Comparison of ENCODE assay signal across 16 cellular contexts in the genomic region with DNA sequence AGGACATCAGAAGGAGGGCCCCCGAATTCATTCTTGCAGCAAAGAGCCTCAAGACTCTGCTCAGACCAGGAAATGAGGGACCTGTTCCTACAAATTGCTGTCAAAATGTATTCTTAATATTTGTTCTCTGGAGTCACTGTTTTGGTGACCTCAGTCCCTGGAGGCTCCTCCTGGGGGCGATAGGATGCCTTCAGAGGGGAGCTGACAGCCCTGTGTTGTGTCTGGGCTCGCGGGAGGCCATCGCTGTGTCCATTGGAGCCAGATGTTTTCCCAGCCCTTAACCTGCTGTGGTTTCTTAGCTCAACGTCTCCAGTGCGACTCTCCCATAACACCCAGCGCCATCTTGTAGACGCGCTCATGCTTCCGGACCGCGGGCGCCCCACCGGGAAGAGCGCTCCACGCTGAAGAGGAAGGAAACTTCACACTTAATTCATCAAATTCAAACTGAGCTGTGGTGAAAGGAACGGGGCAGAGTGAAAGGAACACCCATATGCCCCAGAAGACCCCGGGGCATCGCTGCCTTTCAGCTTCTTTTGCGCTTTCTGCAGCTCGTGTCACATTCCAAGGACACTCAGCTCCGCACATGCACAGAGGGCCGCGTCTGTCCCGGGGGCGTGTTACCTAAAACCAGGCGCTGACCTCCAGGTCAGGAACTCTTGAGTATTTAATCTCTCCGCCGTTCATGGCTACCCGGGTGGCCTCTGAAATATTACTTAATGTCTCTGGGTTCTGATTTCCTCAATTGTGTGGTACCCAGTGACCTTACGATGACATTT.
"Had no signal": no experiment of that assay in that cellular context is flagged by ENCODE, and none has a peak within 500 bp of the region (broad histone marks: within the 10 kb centered on the region; RNA-seq: fewer than 3 reads in every experiment).

No MANE protein-coding gene starts in this region.

- H3K27me3 Mint-ChIP-seq: activated CD4-positive, alpha-beta T cell treated with anti-CD3 and anti-CD28 coated beads for 36 hours; central memory CD8-positive, alpha-beta T cell had no signal

- H3K36me3 Mint-ChIP-seq: stimulated activated effector memory CD8-positive, alpha-beta T cell treated with anti-CD3 and anti-CD28 coated beads, Interleukin-12 subunit alpha, Interleukin-12 subunit beta, amount 100 ng/mL, for 72 hours had no signal

- H3K4me3 Mint-ChIP-seq: activated CD4-positive, alpha-beta T cell treated with anti-CD3 and anti-CD28 coated beads for 36 hours; activated CD8-positive, alpha-beta T cell treated with anti-CD3 and anti-CD28 coated beads, Interleukin-2, amount 10 ng/mL, durations not matched to agents 7 days and 5 days; activated naive CD8-positive, alpha-beta T cell treated with anti-CD3 and anti-CD28 coated beads, Interleukin-2, amount 50 U/mL, for 24 hours; activated T-helper 1 cell treated with anti-CD3 and anti-CD28 coated beads, Interleukin-12 subunit alpha, Interleukin-12 subunit beta, Interleukin-2, Interleukin-4 antibody, amounts not matched to agents 30 ng/mL and 10 ng/mL and 1 ng/mL, durations not matched to agents 14 hours and 24 hours and 36 hours; central memory CD8-positive, alpha-beta T cell; stimulated activated effector memory CD8-positive, alpha-beta T cell treated with anti-CD3 and anti-CD28 coated beads, Interleukin-12 subunit alpha, Interleukin-12 subunit beta, amount 100 ng/mL, for 72 hours had no signal

- H3K27ac Mint-ChIP-seq: activated CD4-positive, alpha-beta T cell treated with anti-CD3 and anti-CD28 coated beads for 36 hours; activated CD8-positive, alpha-beta T cell treated with anti-CD3 and anti-CD28 coated beads, Interleukin-2, amount 10 ng/mL, durations not matched to agents 7 days and 5 days; activated naive CD8-positive, alpha-beta T cell treated with anti-CD3 and anti-CD28 coated beads, Interleukin-2, amount 50 U/mL, for 24 hours; activated T-helper 1 cell treated with anti-CD3 and anti-CD28 coated beads, Interleukin-12 subunit alpha, Interleukin-12 subunit beta, Interleukin-2, Interleukin-4 antibody, amounts not matched to agents 30 ng/mL and 10 ng/mL and 1 ng/mL, durations not matched to agents 14 hours and 24 hours and 36 hours; stimulated activated effector memory CD8-positive, alpha-beta T cell treated with anti-CD3 and anti-CD28 coated beads, Interleukin-12 subunit alpha, Interleukin-12 subunit beta, amount 100 ng/mL, for 72 hours had no signal

- H3K4me2 ChIP-seq: smooth muscle cell had no signal

- H3K9me3 Mint-ChIP-seq: activated naive CD8-positive, alpha-beta T cell treated with anti-CD3 and anti-CD28 coated beads, Interleukin-2, amount 50 U/mL, for 24 hours; activated T-helper 1 cell treated with anti-CD3 and anti-CD28 coated beads, Interleukin-12 subunit alpha, Interleukin-12 subunit beta, Interleukin-2, Interleukin-4 antibody, amounts not matched to agents 30 ng/mL and 10 ng/mL and 1 ng/mL, durations not matched to agents 14 hours and 24 hours and 36 hours; central memory CD8-positive, alpha-beta T cell; stimulated activated effector memory CD8-positive, alpha-beta T cell treated with anti-CD3 and anti-CD28 coated beads, Interleukin-12 subunit alpha, Interleukin-12 subunit beta, amount 100 ng/mL, for 72 hours had no signal

- H3K27me3 ChIP-seq: ovary, SJCRH30, transverse colon had no signal

- H3K27ac ChIP-seq: ovary, SJCRH30, transverse colon, VCaP had no signal

- H3K4me1 Mint-ChIP-seq: activated CD4-positive, alpha-beta T cell treated with anti-CD3 and anti-CD28 coated beads for 36 hours; activated naive CD8-positive, alpha-beta T cell treated with anti-CD3 and anti-CD28 coated beads, Interleukin-2, amount 50 U/mL, for 24 hours; central memory CD8-positive, alpha-beta T cell; stimulated activated effector memory CD8-positive, alpha-beta T cell treated with anti-CD3 and anti-CD28 coated beads, Interleukin-12 subunit alpha, Interleukin-12 subunit beta, amount 100 ng/mL, for 72 hours had no signal

- H3K36me3 ChIP-seq: ovary, SJCRH30, transverse colon had no signal

- DNase-seq: activated CD4-positive, alpha-beta T cell treated with anti-CD3 and anti-CD28 coated beads for 36 hours; activated CD8-positive, alpha-beta T cell treated with anti-CD3 and anti-CD28 coated beads, Interleukin-2, amount 10 ng/mL, durations not matched to agents 7 days and 5 days; activated naive CD4-positive, alpha-beta T cell; activated naive CD8-positive, alpha-beta T cell treated with anti-CD3 and anti-CD28 coated beads, Interleukin-2, amount 50 U/mL, for 24 hours; dermis blood vessel endothelial cell; glutamatergic neuron; ovary; SJCRH30; T1000; transverse colon had no signal

- H3K4me1 ChIP-seq: SJCRH30, transverse colon had no signal

- H3K4me3 ChIP-seq: ovary, SJCRH30, smooth muscle cell, transverse colon had no signal

- ATAC-seq: activated CD4-positive, alpha-beta T cell treated with anti-CD3 and anti-CD28 coated beads for 36 hours; activated CD8-positive, alpha-beta T cell treated with anti-CD3 and anti-CD28 coated beads, Interleukin-2, amount 10 ng/mL, durations not matched to agents 7 days and 5 days; activated naive CD8-positive, alpha-beta T cell treated with anti-CD3 and anti-CD28 coated beads, Interleukin-2, amount 50 U/mL, for 24 hours; left lobe of liver; stimulated activated effector memory CD8-positive, alpha-beta T cell treated with anti-CD3 and anti-CD28 coated beads, Interleukin-12 subunit alpha, Interleukin-12 subunit beta, amount 100 ng/mL, for 72 hours had no signal

- H3K9me3 ChIP-seq: ovary, SJCRH30, transverse colon had no signal
